8 cellular contexts compared by ENCODE assay signal in the genomic region with DNA sequence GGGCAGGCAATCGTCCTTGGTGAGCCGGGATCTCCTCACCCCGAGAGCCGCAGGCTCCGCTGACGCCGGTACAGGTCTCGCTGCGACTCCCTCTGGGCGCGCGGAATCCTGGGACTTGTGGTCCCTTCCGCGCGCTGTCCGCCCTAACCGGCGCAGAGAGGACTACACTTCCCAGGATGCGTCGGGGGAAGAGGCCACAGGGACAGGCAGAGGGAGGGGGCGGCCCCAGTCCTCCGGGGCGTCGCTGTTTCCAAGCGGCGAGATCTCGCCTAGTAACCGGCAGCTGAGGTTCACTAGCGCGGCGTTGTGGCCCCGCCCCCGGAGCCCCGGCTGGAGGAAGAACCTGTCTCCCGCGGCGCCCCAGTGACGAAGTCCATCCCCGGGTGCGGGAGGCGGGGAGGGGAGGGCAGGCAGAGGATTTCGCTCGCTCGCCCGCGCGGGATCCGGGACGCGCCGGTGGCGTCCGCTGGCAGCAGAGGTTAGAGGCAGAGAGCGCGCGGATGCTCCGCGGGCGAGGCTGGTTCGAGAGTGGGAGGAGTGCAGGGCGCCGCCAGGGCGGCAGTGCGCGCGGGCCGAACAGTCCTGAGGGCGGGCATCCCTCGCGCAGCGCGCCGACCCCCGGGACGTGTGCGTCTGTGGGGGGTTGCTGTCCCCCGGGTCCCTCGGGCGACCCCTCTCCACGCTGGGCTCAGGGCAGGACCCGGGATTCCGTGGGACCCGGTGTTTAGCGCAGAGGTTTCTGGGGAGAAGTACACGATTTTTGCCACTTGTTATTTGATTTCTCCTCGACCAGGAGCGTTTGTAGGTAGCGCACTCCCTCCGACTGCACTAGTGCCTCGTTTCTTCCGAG. TPM values are rescaled to one million over a fixed set of nuclear protein-coding genes. Genes with fewer than 3 reads are reported as not detected.
DNase-seq lines count a peak whose midpoint lies in the region; ATAC-seq and TF ChIP-seq lines count a peak whose summit lies in the region.

TSS of gene EML6 (plus strand) at position 363 of the 850 bp plus-strand sequence. CDS start 1,400 bp downstream, outside the sequence.

- TF ChIP-seq CTCF in PC-9 (conservative IDR thresholded peaks at IDR 0.05) = peak; percentile 36; the same call in 1 of the 2 replicates

- DNase-seq in DMS153 treated with DMSO at 0.1 percent for 48 hours (lab: John Stamatoyannopoulos, UW; ENCODE audit: unreplicated experiment) (peak; percentile 95), KBM-7 (peak; percentile 99), PC-9 (peak; percentile 99)
- DNase-seq in activated T-cell treated with anti-CD3 and anti-CD28 coated beads, Interleukin-2, amount 50 U/mL, for 48 hours = peak; percentile 97 to 98
- peak; percentile 97 for DNase-seq in stimulated activated CD8-positive, alpha-beta memory T cell treated with anti-CD3 and anti-CD28 coated beads, Interleukin-7, amount 100 ng/mL, for 24 hours (ENCODE audit: low read depth)

- POLR2A ChIA-PET in PC-9 (lab: Charles Lee; ENCODE audit: unreplicated experiment) = interaction anchor here (0.6 to 1.0 kb wide), 4 partner anchors 51 to 796 kb away, joined by 3 to 7 read pairs (median 4); partner anchors contain the start of genes ACYP2 and CFAP36

- H3K79me2 ChIP-seq in PC-9 (ENCODE audit: low read depth) = no peaks in the 10 kb centered on the region

- H3K4me3 ChIP-seq in PC-9 (peak within 1 kb of the TSS; percentile 80), muscle layer of colon (ENCODE audit: low read depth in 1 of 2, low read length in 2 of 2) (peak within 1 kb of the TSS; percentile 76 to 81)

- intact Hi-C loops in PC-9 (cut with micrococcal nuclease; ENCODE audit: unreplicated experiment) = loop anchor here (1.0 to 10.0 kb wide), 8 partner anchors 50 to 891 kb away; partner anchors contain the start of genes CFAP36, CLHC1, PPP4R3B and RPS27A

- peaks cover 7% of the 10 kb centered on the region; the same call in 1 of the 2 replicates for H3F3A ChIP-seq in PC-9 (ENCODE audit: insufficient read depth, low read depth)

- BruUV-seq in PC-9 (replicated peaks; lab: Mats Ljungman, UMichigan) = TSS peak; percentile 55

- no peaks in the 10 kb centered on the region for H4K20me1 ChIP-seq in PC-9 (ENCODE audit: insufficient read depth)

- in situ Hi-C loops in KBM-7 (cut with MboI; ENCODE audit: low pct_unique_long_range_greater_than_20kb, low sequenced_read_pairs) = no loop called here

- H3K9me3 ChIP-seq in PC-9 (ENCODE audit: insufficient read depth, low read depth) (no peaks in the 10 kb centered on the region), muscle layer of colon (ENCODE audit: low read length) (no peaks in the 10 kb centered on the region)

- CTCF ChIA-PET in PC-9 (lab: Charles Lee) = interaction anchor here (0.6 to 1.5 kb wide), 5 partner anchors 19 to 206 kb away, joined by 3 to 5 read pairs (median 4); no protein-coding TSS in a partner anchor

- H3K36me3 ChIP-seq in PC-9 (ENCODE audit: low read depth) (no peaks in the 10 kb centered on the region), muscle layer of colon (ENCODE audit: insufficient read depth, low read length) (no peaks in the 10 kb centered on the region)

- H3K27ac ChIP-seq in PC-9 (peak within 1 kb of the TSS; percentile 56), muscle layer of colon (ENCODE audit: low read depth, low read length) (peak within 1 kb of the TSS; percentile 75)

- H3K9me2 ChIP-seq in PC-9 (ENCODE audit: insufficient read depth) = no peaks in the 10 kb centered on the region

- H3K9ac ChIP-seq in muscle layer of colon (ENCODE audit: low read length) = peak within 1 kb of the TSS; percentile 56

- H3K27me3 ChIP-seq in PC-9 (ENCODE audit: insufficient read depth, low read depth) = no peaks in the 10 kb centered on the region
- H3K27me3 ChIP-seq in muscle layer of colon (ENCODE audit: control insufficient read depth in 1 of 2, insufficient read depth in 2 of 2, low read length in 2 of 2) = peaks cover 0 to 10% of the 10 kb centered on the region in 2 donors

- peak within 1 kb of the TSS; percentile 89 for H3K4me2 ChIP-seq in PC-9

- ATAC-seq in GM21717 (IDR thresholded peaks at IDR 0.05; ENCODE audit: unreplicated experiment) = peak; percentile 99
- ATAC-seq in esophagus mucosa = peak; percentile 100

- peak within 1 kb of the TSS; percentile 98 for H2AFZ ChIP-seq in PC-9

- H3K4me1 ChIP-seq in PC-9 (replicated peaks; ENCODE audit: insufficient read depth) (peaks cover 34% of the 10 kb centered on the region), muscle layer of colon (ENCODE audit: insufficient read depth, low read length) (peaks cover 12% of the 10 kb centered on the region)

RNA-seq across cellular contexts. Expression of gene EML6, which starts in this region (rescaled TPM):
- 3.7 and 6.7 TPM in 2 replicates for total RNA-seq in PC-9 (2021)
- 5.2 TPM for total RNA-seq in esophagus mucosa

Comparison
In these comparisons a context has a peak if more than half of its experiments do, and no peak if none do; other contexts are left out.
1. Peak in every context shown above with its lines: DNase-seq, ATAC-seq, H3K4me3 ChIP-seq and H3K27ac ChIP-seq.